8 cellular contexts compared by ENCODE assay signal in genomic region chr6:90284236-90284744, GRCh38. TPM values are rescaled to one million over a fixed set of nuclear protein-coding genes. Genes with fewer than 3 reads are reported as not detected.
A peak's percentile ranks its signal among the peaks of the same experiment; 100 is the strongest.
DNase-seq lines count a peak whose midpoint lies in the region; ATAC-seq, FAIRE-seq and TF ChIP-seq lines count a peak whose summit lies in the region.

No MANE protein-coding gene starts in this region.

- TF ChIP-seq RAD21 in A549 (conservative IDR thresholded peaks at IDR 0.05 in 1 of 2, IDR thresholded peaks at IDR 0.05 in 1 of 2) (no peak), SK-N-SH (IDR thresholded peaks at IDR 0.05; ENCODE audit: low read length) (no peak)

- TF ChIP-seq EP300 in A549 (IDR thresholded peaks at IDR 0.05) (no peak), SK-N-SH (IDR thresholded peaks at IDR 0.05; ENCODE audit: borderline replicate concordance in 1 of 2, low read depth in 1 of 2, low read length in 1 of 2) (peak in 1 of 2 experiments; percentile 53; a peak in 1 of 4 replicates), stomach (IDR thresholded peaks at IDR 0.05) (no peak)

- H2AFZ ChIP-seq in SK-N-SH (ENCODE audit: low read depth) = no peak overlapping the region

- H3K9me3 ChIP-seq in A549 (peaks cover 8% of the 10 kb centered on the region; the same call in 1 of the 3 replicates), SK-N-SH (no peaks in the 10 kb centered on the region), lower lobe of right lung (no peaks in the 10 kb centered on the region), stomach (peaks cover 0 to 5% (median 0%) of the 10 kb centered on the region in 4 donors)

- POLR2A ChIA-PET in A549 (lab: Yijun Ruan, JAX) = no interaction called here
- POLR2A ChIA-PET in SK-N-SH (lab: Yijun Ruan, JAX) = interaction anchor here (0.6 to 1.5 kb wide), 2 partner anchors 187 to 299 kb away, joined by 5 read pairs; no protein-coding TSS in a partner anchor

- FAIRE-seq in A549 (lab: Jason Lieb, UNC) = no peak

- TF ChIP-seq POLR2A in A549 (IDR thresholded peaks at IDR 0.05; ENCODE audit: low read length) (no peak), stomach (IDR thresholded peaks at IDR 0.05) (no peak)

- ATAC-seq in A549 (peak; percentile 96 to 97), GM18909 (IDR thresholded peaks at IDR 0.05; ENCODE audit: poor library complexity, unreplicated experiment) (peak; percentile 20), HG03175 (IDR thresholded peaks at IDR 0.05; ENCODE audit: unreplicated experiment) (peak; percentile 8), lower lobe of right lung (peak; percentile 66 to 68)

- no peaks in the 10 kb centered on the region for H3K27me3 ChIP-seq in SK-N-SH (ENCODE audit: insufficient read depth)
- no peaks in the 10 kb centered on the region for H3K27me3 ChIP-seq in lower lobe of right lung (ENCODE audit: low read depth)
- no peaks in the 10 kb centered on the region for H3K27me3 ChIP-seq in stomach

- 30% methylated on average over 8 of the region's 8 CpGs for WGBS in A549 (ENCODE audit: missing lambda C conversion rate)
- WGBS in SK-N-SH (ENCODE audit: low lambda C conversion rate) = 9% methylated on average over 8 of the region's 8 CpGs
- 46 to 65% (median 57%) methylated on average over 8 of the region's 8 CpGs for WGBS in stomach, 5 donors

- CTCF ChIA-PET in A549 (lab: Yijun Ruan, JAX) = interaction anchor here (0.7 to 1.7 kb wide), 4 partner anchors 12 to 195 kb away, joined by 3 to 7 read pairs (median 4); no protein-coding TSS in a partner anchor
- CTCF ChIA-PET in SK-N-SH (lab: Yijun Ruan, JAX) = interaction anchor here (1.3 to 2.2 kb wide), 6 partner anchors 10 to 195 kb away, joined by 3 to 6 read pairs (median 4); partner anchors contain the start of gene BACH2

- intact Hi-C loops in lower lobe of right lung (cut with DNase I) = no loop called here
- intact Hi-C loops in stomach (cut with DNase I; ENCODE audit: low total_unique reads) = no loop called here

- H3K9me2 ChIP-seq in SK-N-SH = no peaks in the 10 kb centered on the region

- peak; percentile 62 to 68 for DNase-seq in A549 (ENCODE audit: low read depth in 1 of 2, low spot score in 1 of 2)
- DNase-seq in SK-N-SH = no peak
- DNase-seq in central memory CD4-positive, alpha-beta T cell = peak; percentile 25
- no peak for DNase-seq in lower lobe of right lung
- DNase-seq in stomach = no peak
- DNase-seq in C1 segment of cervical spinal cord (lab: John Stamatoyannopoulos, UW) = no peak

- H3K4me1 ChIP-seq in A549 (peaks cover 23% of the 10 kb centered on the region), SK-N-SH (ENCODE audit: control insufficient read depth in 1 of 2, insufficient read depth in 2 of 2, low read depth in 1 of 2, low read length in 1 of 2) (peaks cover 11 to 16% of the 10 kb centered on the region in 2 experiments; a peak in 3 of 4 replicates), lower lobe of right lung (peaks cover 24% of the 10 kb centered on the region), stomach (peaks cover 9 to 23% (median 13%) of the 10 kb centered on the region in 4 donors)

- no peaks in the 10 kb centered on the region for H3K36me3 ChIP-seq in SK-N-SH (replicated peaks in 1 of 2; ENCODE audit: control insufficient read depth in 1 of 2, insufficient read depth in 2 of 2, low read length in 1 of 2)
- no peaks in the 10 kb centered on the region for H3K36me3 ChIP-seq in lower lobe of right lung
- H3K36me3 ChIP-seq in stomach = no peaks in the 10 kb centered on the region

- no peaks in the 10 kb centered on the region for H4K20me1 ChIP-seq in SK-N-SH (ENCODE audit: insufficient read depth)

- TF ChIP-seq CTCF in A549 (IDR thresholded peaks at IDR 0.05) (no peak), SK-N-SH (IDR thresholded peaks at IDR 0.05) (no peak; the same call in 1 of the 2 replicates), lower lobe of right lung (IDR thresholded peaks at IDR 0.05) (no peak), stomach (IDR thresholded peaks at IDR 0.05) (no peak)

- H3F3A ChIP-seq in SK-N-SH (replicated peaks; ENCODE audit: insufficient read depth) = peaks cover 15% of the 10 kb centered on the region

- H3K27ac ChIP-seq in A549 = peak overlapping the region in 1 of 2 experiments; percentile 21; a peak in 1 of 6 replicates
- peak overlapping the region; percentile 67 to 74 for H3K27ac ChIP-seq in SK-N-SH (ENCODE audit: low read depth in 2 of 2, low read length in 1 of 2)
- peak overlapping the region; percentile 52 for H3K27ac ChIP-seq in lower lobe of right lung
- H3K27ac ChIP-seq in stomach = peak overlapping the region in 3 of 5 donors; percentile 18 to 48 (median 23)

- H3K4me3 ChIP-seq in A549 (peak overlapping the region; percentile 25; the same call in 1 of the 3 replicates), SK-N-SH (ENCODE audit: low read depth in 2 of 2, low read length in 1 of 2) (peak overlapping the region; percentile 44 to 51; a peak in 3 of 4 replicates), lower lobe of right lung (peak overlapping the region; percentile 34), stomach (peak overlapping the region; percentile 10 to 22 (median 16))

- H3K9ac ChIP-seq in SK-N-SH = peak overlapping the region; percentile 52; the same call in 1 of the 2 replicates

- peak overlapping the region; percentile 75 for H3K4me2 ChIP-seq in A549
- H3K4me2 ChIP-seq in SK-N-SH = peak overlapping the region; percentile 78

- H3K79me2 ChIP-seq in SK-N-SH (ENCODE audit: insufficient read depth) = no peaks in the 10 kb centered on the region

TF ChIP-seq in A549, 52 proteins besides CTCF, POLR2A, EP300 and RAD21:
- no peak for TF ChIP-seq CBX8 (IDR thresholded peaks at IDR 0.05)
- no peak for TF ChIP-seq MYC (IDR thresholded peaks at IDR 0.05; ENCODE audit: borderline replicate concordance, low read length)
- TF ChIP-seq JUNB (IDR thresholded peaks at IDR 0.05) = no peak
- TF ChIP-seq FOSL2 (IDR thresholded peaks at IDR 0.05) = no peak
- TF ChIP-seq FOSL2 (CRISPR knock-in tag; IDR thresholded peaks at IDR 0.05) = peak; percentile 50

TF ChIP-seq in SK-N-SH, 30 proteins besides CTCF, POLR2A, EP300 and RAD21 (continues in another document):
- no peak; the same call in none of the 2 replicates for TF ChIP-seq PBX3 (IDR thresholded peaks at IDR 0.05)
- TF ChIP-seq TAF1 (IDR thresholded peaks at IDR 0.05; ENCODE audit: borderline replicate concordance, low read depth, low read length) = no peak
- TF ChIP-seq MXI1 (IDR thresholded peaks at IDR 0.05; ENCODE audit: low read depth, low read length) = no peak
- TF ChIP-seq FOSL2 (IDR thresholded peaks at IDR 0.05; ENCODE audit: borderline replicate concordance, low read depth) = peak; percentile 94
- peak; percentile 89 for TF ChIP-seq JUND (IDR thresholded peaks at IDR 0.05)
- TF ChIP-seq TCF12 (IDR thresholded peaks at IDR 0.05) = peak; percentile 69
- peak; percentile 2; the same call in 1 of the 2 replicates for TF ChIP-seq MAX (IDR thresholded peaks at IDR 0.05; ENCODE audit: low read depth)
- TF ChIP-seq CHD2 (IDR thresholded peaks at IDR 0.05; ENCODE audit: low read length, partially characterized antibody) = no peak
- TF ChIP-seq FOXM1 (IDR thresholded peaks at IDR 0.05; ENCODE audit: low read depth) = no peak
- no peak for TF ChIP-seq EZH2phosphoT487 (IDR thresholded peaks at IDR 0.05; ENCODE audit: borderline replicate concordance, low read depth)
- no peak; the same call in 1 of the 2 replicates for TF ChIP-seq MEF2A (IDR thresholded peaks at IDR 0.05; ENCODE audit: borderline replicate concordance, low read depth)
- TF ChIP-seq TEAD4 (IDR thresholded peaks at IDR 0.05; ENCODE audit: borderline replicate concordance, insufficient read depth) = no peak
- TF ChIP-seq POLR2AphosphoS5 (IDR thresholded peaks at IDR 0.05; ENCODE audit: low read depth, low read length) = no peak; the same call in 1 of the 2 replicates
- TF ChIP-seq SIN3A (IDR thresholded peaks at IDR 0.05; ENCODE audit: borderline replicate concordance, low read depth, low read length) = peak; percentile 71; the same call in 1 of the 2 replicates
- no peak for TF ChIP-seq RCOR1 (IDR thresholded peaks at IDR 0.05; ENCODE audit: low read length)
- TF ChIP-seq NFIC (IDR thresholded peaks at IDR 0.05; ENCODE audit: borderline replicate concordance) = peak; percentile 32; the same call in 1 of the 2 replicates
- TF ChIP-seq IRF3 (IDR thresholded peaks at IDR 0.05; ENCODE audit: low read depth, low read length) = no peak
- TF ChIP-seq SMC3 (IDR thresholded peaks at IDR 0.05; ENCODE audit: low read depth, low read length) = no peak

RNA-seq across cellular contexts. Expression of gene BACH2, which starts 12.4 kb away (rescaled TPM):
- polyA plus RNA-seq in A549 (2011; rRNA removed) (0.33 and 0.36 TPM in 2 replicates), A549 (2017; fragmentation: RNase III; extraction: RNeasy Plus Mini Kit Qiagen cat#74134 plus additional on column Dnase treatment) (0.01 to 0.13 TPM (median 0.10 TPM) in 3 replicates), SK-N-SH (2012; rRNA removed) (0.46 and 0.50 TPM in 2 replicates), stomach (under 1 TPM; 0.19 to 0.46 (median 0.25) TPM)
- 0.03 and 0.18 TPM in 2 replicates for polyA plus RNA-seq in A549 (2012; cell fraction: cytosol; rRNA removed)
- 0.10 and 0.11 TPM in 2 replicates for polyA plus RNA-seq in A549 (2012; cell fraction: nucleus; rRNA removed)
- 0.04 and 0.24 TPM in 2 replicates for polyA minus RNA-seq in A549 (2011; rRNA and poly(A)+ RNA removed)
- 0.72 and 0.75 TPM in 2 replicates for polyA plus RNA-seq in SK-N-SH (2012; cell fraction: cytosol; rRNA removed)
- 0.64 and 0.72 TPM in 2 replicates for polyA plus RNA-seq in SK-N-SH (2012; cell fraction: nucleus; rRNA removed)
- total RNA-seq in lower lobe of right lung (6.3 TPM), stomach (10 to 100 TPM in 1 of 5 donors, 1 to 10 TPM in 3, not detected in 1; 1.4 to 10.8 (median 3.2) TPM)

Comparison
In these comparisons a context has a peak if more than half of its experiments do, and no peak if none do; other contexts are left out.
1. ATAC-seq: peak in every context shown above with its lines; median percentile 96 in A549; 67 in lower lobe of right lung; 20 in GM18909; 8 in HG03175.
2. DNase-seq: peak in A549 (2 of 2) and central memory CD4-positive, alpha-beta T cell (single experiment); none in SK-N-SH (single experiment), lower lobe of right lung (single experiment), stomach (single experiment) and C1 segment of cervical spinal cord (0 of 14).
3. Of the 12 proteins assayed by ChIP-seq in both A549 and SK-N-SH: peak only in A549: none; only in SK-N-SH: MAX; in both: none; in neither: 9; mixed calls (peak in some experiments, not most) for 2.
4. Peak in every context shown above with its lines, with median percentiles within 50 percentile points of each other: H3K4me3 ChIP-seq.